8 cellular contexts compared by ENCODE assay signal in the genomic region with DNA sequence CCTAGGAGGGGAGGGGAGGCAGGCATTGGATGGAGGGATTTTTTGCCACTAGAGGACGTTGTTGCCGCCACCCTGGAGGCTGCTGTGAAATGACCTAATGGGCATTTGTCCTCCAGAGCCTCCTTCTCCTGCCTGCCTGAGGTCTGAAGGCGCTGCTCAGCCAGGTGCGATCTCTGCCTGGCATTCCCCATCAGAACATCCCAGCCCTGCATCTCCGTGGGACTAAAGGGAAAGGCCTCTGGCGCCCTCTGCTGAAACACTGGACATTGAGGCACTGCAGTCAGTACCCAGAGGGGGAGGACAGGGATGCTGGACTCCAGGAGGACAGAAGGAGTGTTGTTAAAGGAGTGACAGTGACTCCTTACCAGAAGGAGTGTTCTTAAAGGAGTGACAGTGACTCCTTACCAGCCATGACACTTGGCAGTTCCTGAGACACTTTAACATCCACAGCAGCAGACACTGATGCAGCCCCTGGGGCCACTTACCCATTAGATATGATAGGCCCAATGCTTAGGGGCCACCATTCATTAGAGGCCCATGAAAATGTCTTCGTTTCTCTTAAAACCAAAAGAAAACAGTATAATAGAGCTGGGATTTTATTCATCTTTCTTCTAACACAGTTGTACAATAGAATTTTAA. TPM values are rescaled to one million over a fixed set of nuclear protein-coding genes. Genes with fewer than 3 reads are reported as not detected.
DNase-seq lines count a peak whose midpoint lies in the region; ATAC-seq and TF ChIP-seq lines count a peak whose summit lies in the region.

No MANE protein-coding gene starts in this region.

- H3K27ac Mint-ChIP-seq in activated CD8-positive, alpha-beta T cell treated with anti-CD3 and anti-CD28 coated beads, Interleukin-2, amount 10 ng/mL, durations not matched to agents 7 days and 5 days: no peak overlapping the region
- H3K27ac Mint-ChIP-seq in glutamatergic neuron (ENCODE audit: unreplicated experiment) (no peak overlapping the region), progenitor cell of endocrine pancreas (no peak overlapping the region)

- TF ChIP-seq CTCF in glutamatergic neuron (IDR thresholded peaks at IDR 0.05; ENCODE audit: partially characterized antibody, unreplicated experiment): peak; percentile 49
- TF ChIP-seq CTCF in progenitor cell of endocrine pancreas (IDR thresholded peaks at IDR 0.05; ENCODE audit: unreplicated experiment): peak; percentile 83

- DNase-seq in activated naive CD4-positive, alpha-beta T cell treated with Interleukin-2 at 50 U/mL for 16 hours: peak; percentile 17
- no peak for DNase-seq in activated naive CD4-positive, alpha-beta T cell (lab: John Stamatoyannopoulos, UW)
- DNase-seq in NCI-H2107 treated with DMSO at 0.1 percent for 48 hours (lab: John Stamatoyannopoulos, UW; ENCODE audit: unreplicated experiment) (peak; percentile 65), glutamatergic neuron (peak; percentile 83), progenitor cell of endocrine pancreas (ENCODE audit: low spot score, unreplicated experiment) (peak; percentile 64)
- peak; percentile 52 for DNase-seq in activated CD8-positive, alpha-beta T cell treated with anti-CD3 and anti-CD28 coated beads, Interleukin-2, amount 10 ng/mL, durations not matched to agents 7 days and 5 days

- H3K27me3 Mint-ChIP-seq in activated CD8-positive, alpha-beta T cell treated with anti-CD3 and anti-CD28 coated beads, Interleukin-2, amount 10 ng/mL, durations not matched to agents 7 days and 5 days (ENCODE audit: low read depth): no peaks in the 10 kb centered on the region
- no peaks in the 10 kb centered on the region for H3K27me3 Mint-ChIP-seq in glutamatergic neuron (ENCODE audit: unreplicated experiment)
- peaks cover 5% of the 10 kb centered on the region for H3K27me3 Mint-ChIP-seq in progenitor cell of endocrine pancreas

- no peak overlapping the region for H3K4me3 Mint-ChIP-seq in activated CD8-positive, alpha-beta T cell treated with anti-CD3 and anti-CD28 coated beads, Interleukin-2, amount 10 ng/mL, durations not matched to agents 7 days and 5 days
- no peak overlapping the region for H3K4me3 Mint-ChIP-seq in glutamatergic neuron (ENCODE audit: unreplicated experiment)
- H3K4me3 Mint-ChIP-seq in progenitor cell of endocrine pancreas (ENCODE audit: low read depth): no peak overlapping the region

- H3K9me3 Mint-ChIP-seq in activated CD8-positive, alpha-beta T cell treated with anti-CD3 and anti-CD28 coated beads, Interleukin-2, amount 10 ng/mL, durations not matched to agents 7 days and 5 days (ENCODE audit: insufficient read depth): no peaks in the 10 kb centered on the region
- H3K9me3 Mint-ChIP-seq in glutamatergic neuron (ENCODE audit: unreplicated experiment) (no peaks in the 10 kb centered on the region), progenitor cell of endocrine pancreas (ENCODE audit: low read depth) (no peaks in the 10 kb centered on the region)

- no peak for ATAC-seq in activated CD8-positive, alpha-beta T cell treated with anti-CD3 and anti-CD28 coated beads, Interleukin-2, amount 10 ng/mL, durations not matched to agents 7 days and 5 days
- ATAC-seq in HG03196 (IDR thresholded peaks at IDR 0.05; ENCODE audit: unreplicated experiment) (no peak), HG03097 (IDR thresholded peaks at IDR 0.05; ENCODE audit: low FRiP score, unreplicated experiment) (no peak)

- CTCF ChIA-PET in activated CD8-positive, alpha-beta T cell treated with anti-CD3 and anti-CD28 coated beads, Interleukin-2, amount 10 ng/mL, durations not matched to agents 7 days and 5 days (lab: Charles Lee): interaction anchor here (1.2 kb wide), 1 partner anchor 127 kb away, joined by 8 read pairs; no protein-coding TSS in a partner anchor

- H3K36me3 Mint-ChIP-seq in activated CD8-positive, alpha-beta T cell treated with anti-CD3 and anti-CD28 coated beads, Interleukin-2, amount 10 ng/mL, durations not matched to agents 7 days and 5 days (ENCODE audit: low read depth): no peaks in the 10 kb centered on the region
- no peaks in the 10 kb centered on the region for H3K36me3 Mint-ChIP-seq in glutamatergic neuron (ENCODE audit: unreplicated experiment)
- peaks cover 3% of the 10 kb centered on the region for H3K36me3 Mint-ChIP-seq in progenitor cell of endocrine pancreas (ENCODE audit: insufficient read depth)

- POLR2A ChIA-PET in activated CD8-positive, alpha-beta T cell treated with anti-CD3 and anti-CD28 coated beads, Interleukin-2, amount 10 ng/mL, durations not matched to agents 7 days and 5 days (lab: Charles Lee): no interaction called here

- peaks cover 23% of the 10 kb centered on the region for H3K4me1 Mint-ChIP-seq in activated CD8-positive, alpha-beta T cell treated with anti-CD3 and anti-CD28 coated beads, Interleukin-2, amount 10 ng/mL, durations not matched to agents 7 days and 5 days (ENCODE audit: low read depth)
- peaks cover 3% of the 10 kb centered on the region for H3K4me1 Mint-ChIP-seq in glutamatergic neuron (ENCODE audit: low read depth, unreplicated experiment)
- no peaks in the 10 kb centered on the region for H3K4me1 Mint-ChIP-seq in progenitor cell of endocrine pancreas (ENCODE audit: low read depth)

RNA-seq across cellular contexts. Expression of a gene that starts 17.0 kb away (rescaled TPM):
- total RNA-seq in activated CD8-positive, alpha-beta T cell treated with anti-CD3 and anti-CD28 coated beads, Interleukin-2, amount 10 ng/mL, durations not matched to agents 7 days and 5 days: not detected
- 37.3 TPM for total RNA-seq in glutamatergic neuron (ENCODE audit: unreplicated experiment)
- 13.1 and 14.6 TPM in 2 replicates for total RNA-seq in progenitor cell of endocrine pancreas

RNA-seq across cellular contexts. Expression of a gene that starts 59.3 kb away (rescaled TPM):
- not detected for total RNA-seq in activated CD8-positive, alpha-beta T cell treated with anti-CD3 and anti-CD28 coated beads, Interleukin-2, amount 10 ng/mL, durations not matched to agents 7 days and 5 days
- total RNA-seq in glutamatergic neuron (ENCODE audit: unreplicated experiment) (not detected), progenitor cell of endocrine pancreas (4.5 and 6.6 TPM in 2 replicates)

Comparison
In these comparisons a context has a peak if more than half of its experiments do, and no peak if none do; other contexts are left out.
1. DNase-seq: peak in activated naive CD4-positive, alpha-beta T cell treated with Interleukin-2 at 50 U/mL for 16 hours (single experiment), NCI-H2107 treated with DMSO at 0.1 percent for 48 hours (single experiment), activated CD8-positive, alpha-beta T cell treated with anti-CD3 and anti-CD28 coated beads, Interleukin-2, amount 10 ng/mL, durations not matched to agents 7 days and 5 days (single experiment), glutamatergic neuron (single experiment) and progenitor cell of endocrine pancreas (single experiment); none in activated naive CD4-positive, alpha-beta T cell (0 of 4).
2. RNA of a gene that starts 17.0 kb away (total RNA-seq): 37.3 TPM in glutamatergic neuron (single experiment) and 13.1 to 14.6 TPM in progenitor cell of endocrine pancreas; not detected in activated CD8-positive, alpha-beta T cell treated with anti-CD3 and anti-CD28 coated beads, Interleukin-2, amount 10 ng/mL, durations not matched to agents 7 days and 5 days; every median in the first group is over 10 times any median in the second.